ENCODE assay signal across 9 cellular contexts in genomic region chr5:72451771-72452505, GRCh38. TPM values are rescaled to one million over a fixed set of nuclear protein-coding genes. Genes with fewer than 3 reads are reported as not detected.
A peak's percentile ranks its signal among the peaks of the same experiment; 100 is the strongest.
DNase-seq lines count a peak whose midpoint lies in the region; ATAC-seq, FAIRE-seq and TF ChIP-seq lines count a peak whose summit lies in the region.
"Had no signal": no experiment of that assay in that cellular context is flagged by ENCODE, and none has a peak within 500 bp of the region (broad histone marks: within the 10 kb centered on the region; RNA-seq: fewer than 3 reads in every experiment).

No MANE protein-coding gene starts in this region.

- 62% methylated on average over 13 of the region's 13 CpGs for WGBS in A549 (ENCODE audit: missing lambda C conversion rate)
- 30% methylated on average over 11 of the region's 13 CpGs for WGBS in K562 (ENCODE audit: insufficient coverage, low coverage, missing lambda C conversion rate)
- 33 to 44% methylated on average over 13 of the region's 13 CpGs for WGBS in testis, 2 donors

- TF ChIP-seq POLR2A in A549 (IDR thresholded peaks at IDR 0.05; ENCODE audit: low read length) (no peak), K562 (conservative IDR thresholded peaks at IDR 0.05) (no peak), testis (IDR thresholded peaks at IDR 0.05) (no peak)

- H3K9me3 ChIP-seq in A549, result no peaks in the 10 kb centered on the region
- no peaks in the 10 kb centered on the region for H3K9me3 ChIP-seq in K562 (replicated peaks; ENCODE audit: control insufficient read depth, insufficient read depth, low read depth, low read length)
- no peaks in the 10 kb centered on the region for H3K9me3 ChIP-seq in kidney (ENCODE audit: control insufficient read depth in 1 of 2, low read length in 2 of 2)
- H3K9me3 ChIP-seq in testis, result no peaks in the 10 kb centered on the region

- POLR2A ChIA-PET in A549 (lab: Yijun Ruan, JAX) (no interaction called here), K562 (lab: Yijun Ruan, JAX) (interaction anchor here (1.2 kb wide), 2 partner anchors 12 to 17 kb away, joined by 3 read pairs; no protein-coding TSS in a partner anchor)

- H2AFZ ChIP-seq in K562 (ENCODE audit: low read depth, low read length), result peak overlapping the region; percentile 45; the same call in 1 of the 2 replicates

- H3K4me3 ChIP-seq in A549 (no peak overlapping the region), K562 (no peak overlapping the region), kidney (ENCODE audit: low read length in 2 of 2) (no peak overlapping the region), testis (no peak overlapping the region)

- intact Hi-C loops in K562 (cut with micrococcal nuclease), result no loop called here
- intact Hi-C loops in kidney (cut with DNase I), result no loop called here
- intact Hi-C loops in testis (cut with DNase I; ENCODE audit: low total_unique reads), result no loop called here

- DNase-seq in A549 (ENCODE audit: low read depth in 1 of 2, low spot score in 1 of 2) (peak; percentile 20 to 35), K562 (ENCODE audit: extremely low read depth in 1 of 4, low spot score in 3 of 4) (no peak), kidney (peak; percentile 83), testis (peak; percentile 77), HuH-7.5 (ENCODE audit: low spot score) (no peak)
- DNase-seq in stimulated activated naive CD8-positive, alpha-beta T cell treated with anti-CD3 and anti-CD28 coated beads, Interleukin-15, amount 100 ng/mL, for 72 hours, result no peak

- BruUV-seq in K562 (replicated peaks; lab: Mats Ljungman, UMichigan), result no TSS peak

- TF ChIP-seq CTCF in A549 (IDR thresholded peaks at IDR 0.05) (no peak), K562 (IDR thresholded peaks at IDR 0.05 in 2 of 3, conservative IDR thresholded peaks at IDR 0.05 in 1 of 3; ENCODE audit: insufficient read depth in 2 of 3, low read depth in 1 of 3, low read length in 3 of 3) (no peak), kidney (IDR thresholded peaks at IDR 0.05; ENCODE audit: borderline replicate concordance, extremely low read depth, insufficient read depth) (no peak), testis (IDR thresholded peaks at IDR 0.05) (no peak)

- FAIRE-seq in A549 (lab: Jason Lieb, UNC), result no peak
- no peak for FAIRE-seq in K562 (lab: Jason Lieb, UNC)
- no peak for FAIRE-seq in kidney (lab: Jason Lieb, UNC)
- FAIRE-seq: bronchial epithelial cell had no signal

- H3K4me1 ChIP-seq in A549, result peaks cover 26% of the 10 kb centered on the region
- peaks cover 4 to 13% of the 10 kb centered on the region in 2 experiments; a peak in 4 of 5 replicates for H3K4me1 ChIP-seq in K562 (replicated peaks in 1 of 2; ENCODE audit: control insufficient read depth in 2 of 2, insufficient read depth in 2 of 2, low read length in 2 of 2)
- peaks cover 25 to 37% of the 10 kb centered on the region in 2 donors for H3K4me1 ChIP-seq in kidney (ENCODE audit: control insufficient read depth in 1 of 2, insufficient read depth in 1 of 2, low read depth in 1 of 2, low read length in 2 of 2)
- peaks cover 19% of the 10 kb centered on the region for H3K4me1 ChIP-seq in testis

- no peak overlapping the region for H3K27ac Mint-ChIP-seq in stimulated activated naive CD8-positive, alpha-beta T cell treated with anti-CD3 and anti-CD28 coated beads, Interleukin-15, amount 100 ng/mL, for 72 hours

- in situ Hi-C loops in K562 (cut with MboI), result no loop called here

- TF ChIP-seq EP300 in A549 (IDR thresholded peaks at IDR 0.05) (no peak), K562 (IDR thresholded peaks at IDR 0.05; ENCODE audit: low read length) (no peak)

- no peaks in the 10 kb centered on the region for H4K20me1 ChIP-seq in K562 (replicated peaks; ENCODE audit: control insufficient read depth, insufficient read depth, low read length)

- peaks cover 32% of the 10 kb centered on the region for H3K27me3 Mint-ChIP-seq in stimulated activated naive CD8-positive, alpha-beta T cell treated with anti-CD3 and anti-CD28 coated beads, Interleukin-15, amount 100 ng/mL, for 72 hours

- H3K9me1 ChIP-seq in K562 (ENCODE audit: control insufficient read depth, insufficient read depth, low read length), result no peaks in the 10 kb centered on the region

- no peaks in the 10 kb centered on the region for H3K4me1 Mint-ChIP-seq in stimulated activated naive CD8-positive, alpha-beta T cell treated with anti-CD3 and anti-CD28 coated beads, Interleukin-15, amount 100 ng/mL, for 72 hours

- H3K9me3 Mint-ChIP-seq in stimulated activated naive CD8-positive, alpha-beta T cell treated with anti-CD3 and anti-CD28 coated beads, Interleukin-15, amount 100 ng/mL, for 72 hours, result no peaks in the 10 kb centered on the region

- CTCF ChIA-PET in A549 (lab: Yijun Ruan, JAX) (interaction anchor here (1.1 to 2.9 kb wide), 5 partner anchors 12 to 85 kb away, joined by 3 to 8 read pairs (median 5); no protein-coding TSS in a partner anchor), K562 (lab: Yijun Ruan, JAX; ENCODE audit: low intra/inter-chr PET ratio) (no interaction called here)

- H3K36me3 ChIP-seq in K562 (ENCODE audit: control insufficient read depth, insufficient read depth, low read length) (no peaks in the 10 kb centered on the region), kidney (ENCODE audit: control insufficient read depth in 1 of 2, insufficient read depth in 2 of 2, low read length in 2 of 2) (no peaks in the 10 kb centered on the region), testis (ENCODE audit: low read depth, missing control alignments) (no peaks in the 10 kb centered on the region)

- H3K4me3 Mint-ChIP-seq in stimulated activated naive CD8-positive, alpha-beta T cell treated with anti-CD3 and anti-CD28 coated beads, Interleukin-15, amount 100 ng/mL, for 72 hours, result no peak overlapping the region

- H3K9ac ChIP-seq in K562 (ENCODE audit: insufficient read depth in 1 of 2, low read depth in 2 of 2, low read length in 2 of 2), result no peak overlapping the region; a peak in 1 of 4 replicates
- H3K9ac ChIP-seq in kidney (ENCODE audit: low read length in 2 of 2), result peak overlapping the region in 1 of 2 donors; percentile 9

- TF ChIP-seq RAD21 in A549 (conservative IDR thresholded peaks at IDR 0.05 in 1 of 2, IDR thresholded peaks at IDR 0.05 in 1 of 2) (no peak), K562 (CRISPR knock-in tag; conservative IDR thresholded peaks at IDR 0.05 in 1 of 2, IDR thresholded peaks at IDR 0.05 in 1 of 2) (no peak)

- peak overlapping the region; percentile 71 to 89 for H3K27ac ChIP-seq in A549
- H3K27ac ChIP-seq in K562 (ENCODE audit: extremely low read depth, low read depth, low read length), result no peak overlapping the region
- peak overlapping the region; percentile 89 to 94 for H3K27ac ChIP-seq in kidney (ENCODE audit: low read depth in 2 of 2, low read length in 2 of 2)
- H3K27ac ChIP-seq in testis, result peak overlapping the region; percentile 47 to 74

- peak overlapping the region; percentile 72 for H3K4me2 ChIP-seq in A549
- H3K4me2 ChIP-seq in K562 (ENCODE audit: insufficient read depth, low read length), result no peak overlapping the region

- peak; percentile 56 to 82; a peak in 5 of 6 replicates for ATAC-seq in A549
- ATAC-seq in GM19351 (IDR thresholded peaks at IDR 0.05; ENCODE audit: unreplicated experiment), result peak; percentile 82
- peak; percentile 89 for ATAC-seq in HG03432 (IDR thresholded peaks at IDR 0.05; ENCODE audit: unreplicated experiment)
- no peak for ATAC-seq in K562
- ATAC-seq in stimulated activated naive CD8-positive, alpha-beta T cell treated with anti-CD3 and anti-CD28 coated beads, Interleukin-15, amount 100 ng/mL, for 72 hours, result no peak

- H3K79me2 ChIP-seq in K562 (ENCODE audit: control insufficient read depth, insufficient read depth, low read length), result no peaks in the 10 kb centered on the region

- H3K27me3 ChIP-seq in K562 (ENCODE audit: control insufficient read depth in 2 of 2, insufficient read depth in 2 of 2, low read length in 2 of 2) (no peaks in the 10 kb centered on the region), testis (no peaks in the 10 kb centered on the region)

TF ChIP-seq in A549, 52 proteins besides CTCF, POLR2A, EP300 and RAD21:
- peak; percentile 20; the same call in 1 of the 2 replicates for TF ChIP-seq MAX (IDR thresholded peaks at IDR 0.05)
- no peak for TF ChIP-seq NR3C1 (IDR thresholded peaks at IDR 0.05)

TF ChIP-seq in K562, 482 proteins besides CTCF, POLR2A, EP300 and RAD21 (continues in another document):
- no peak for TF ChIP-seq ZNF583 (CRISPR knock-in tag; IDR thresholded peaks at IDR 0.05)
- TF ChIP-seq ZNF436 (CRISPR knock-in tag; IDR thresholded peaks at IDR 0.05), result no peak
- no peak for TF ChIP-seq ELF2 (CRISPR knock-in tag; IDR thresholded peaks at IDR 0.05)

RNA-seq across cellular contexts. Expression of gene ZNF366, which starts 55.3 kb away (rescaled TPM):
- polyA plus RNA-seq in A549 (2011; rRNA removed), result not detected in 2 replicates
- not detected in 2 replicates for polyA plus RNA-seq in A549 (2012; cell fraction: cytosol; rRNA removed)
- polyA plus RNA-seq in A549 (2012; cell fraction: nucleus; rRNA removed), result not detected in 2 replicates
- not detected in 3 replicates for polyA plus RNA-seq in A549 (2017; fragmentation: RNase III; extraction: RNeasy Plus Mini Kit Qiagen cat#74134 plus additional on column Dnase treatment)
- polyA minus RNA-seq in A549 (2011; rRNA and poly(A)+ RNA removed), result not detected in 2 replicates
- not detected in 2 replicates for total RNA-seq in K562 (2011; cell fraction: chromatin; rRNA removed; ENCODE audit: low replicate concordance)
- not detected in 2 replicates for total RNA-seq in K562 (2011; cell fraction: nucleolus; rRNA removed)
- total RNA-seq in K562 (2011; cell fraction: nucleoplasm; rRNA removed), result not detected in 2 replicates
- total RNA-seq in K562 (2014; rRNA removed), result not detected in 2 replicates
- not detected in 2 replicates for total RNA-seq in K562 (2014; rRNA removed; fragmentation: Illumina TruSeq; extraction: Trizol)
- not detected in 2 replicates for total RNA-seq in K562 (2015; rRNA removed; fragmentation: Illumina TruSeq; extraction: Trizol)
- not detected in 2 replicates for total RNA-seq in K562 (2021)
- polyA plus RNA-seq in K562 (2011; rRNA removed), result not detected in 2 replicates
- polyA plus RNA-seq in K562 (2011; cell fraction: cytosol; rRNA removed), result not detected in 2 replicates
- not detected in 2 replicates for polyA plus RNA-seq in K562 (2011; cell fraction: nucleus; rRNA removed)
- polyA plus RNA-seq in K562 (2012), result not detected in 2 replicates
- polyA plus RNA-seq in K562 (2014; fragmentation: Illumina TruSeq; extraction: Trizol), result not detected in 2 replicates
- polyA plus RNA-seq in K562 (2014; fragmentation: Nextera tagmentation; extraction: Ambion mirVana), result not detected
- polyA plus RNA-seq in K562 (2014; rRNA removed), result not detected in 2 replicates
- polyA minus RNA-seq in K562 (2011; rRNA and poly(A)+ RNA removed), result not detected in 2 replicates
- not detected in 2 replicates for polyA minus RNA-seq in K562 (2011; cell fraction: cytosol; rRNA and poly(A)+ RNA removed)
- not detected in 2 replicates for polyA minus RNA-seq in K562 (2011; cell fraction: nucleus; rRNA and poly(A)+ RNA removed)
- total RNA-seq in kidney, result 8.1 TPM
- polyA plus RNA-seq in kidney (ENCODE audit: insufficient read depth, low read depth, low replicate concordance), result 0.22 TPM
- 1 to 10 TPM; 1.4 to 2.2 TPM for total RNA-seq in testis
- polyA plus RNA-seq in testis (ENCODE audit: insufficient read depth, low read depth, low replicate concordance), result 0.96 TPM
- total RNA-seq: bronchial epithelial cell had no signal

Comparison
In these comparisons a context has a peak if more than half of its experiments do, and no peak if none do; other contexts are left out.
1. ATAC-seq: peak in A549 (2 of 2), GM19351 (single experiment) and HG03432 (single experiment); none in K562 (single experiment) and stimulated activated naive CD8-positive, alpha-beta T cell treated with anti-CD3 and anti-CD28 coated beads, Interleukin-15, amount 100 ng/mL, for 72 hours (single experiment).
2. DNase-seq: peak in A549 (2 of 2), kidney (single experiment) and testis (single experiment); none in K562 (0 of 4), HuH-7.5 (single experiment) and stimulated activated naive CD8-positive, alpha-beta T cell treated with anti-CD3 and anti-CD28 coated beads, Interleukin-15, amount 100 ng/mL, for 72 hours (0 of 2).
3. Of the 35 proteins assayed by ChIP-seq in both K562 and A549: peak only in K562: none; only in A549: MAX; in both: none; in neither: 34.